In genomic region chr3:179432021-179432420, GRCh38 we compare ENCODE assay signal across 9 cellular contexts. TPM values are rescaled to one million over a fixed set of nuclear protein-coding genes. Genes with fewer than 3 reads are reported as not detected.
DNase-seq lines count a peak whose midpoint lies in the region; ATAC-seq and TF ChIP-seq lines count a peak whose summit lies in the region.
"Had no signal": no experiment of that assay in that cellular context is flagged by ENCODE, and none has a peak within 500 bp of the region (broad histone marks: within the 10 kb centered on the region; RNA-seq: fewer than 3 reads in every experiment).

No MANE protein-coding gene starts in this region.

- H3K4me3 ChIP-seq in GM08714 (ENCODE audit: low read length) (peak overlapping the region; percentile 17; the same call in 1 of the 2 replicates), MM.1S (ENCODE audit: low read length) (no peak overlapping the region), esophagus squamous epithelium (no peak overlapping the region)

- peak; percentile 18 for DNase-seq in MM.1S
- peak in 28 of 42 donors; percentile 5 to 63 (median 30) for DNase-seq in head of caudate nucleus
- DNase-seq in NCI-H2171 (lab: John Stamatoyannopoulos, UW), result no peak
- DNase-seq in stimulated activated naive CD4-positive, alpha-beta T cell (lab: John Stamatoyannopoulos, UW), result no peak
- no peak for DNase-seq in T-helper 2 cell
- no peak for DNase-seq in esophagus squamous epithelium (lab: John Stamatoyannopoulos, UW)
- DNase-seq: DMS79 treated with DMSO at 0.1 percent for 48 hours had no signal

- intact Hi-C loops in head of caudate nucleus (cut with DNase I) (no loop called here), esophagus squamous epithelium (cut with DNase I) (no loop called here)

- H3K27ac ChIP-seq in MM.1S (ENCODE audit: low read length) (no peak overlapping the region), esophagus squamous epithelium (peak overlapping the region in 2 of 4 donors; percentile 2 to 25)

- no peaks in the 10 kb centered on the region for H3K9me2 ChIP-seq in MM.1S (replicated peaks; ENCODE audit: insufficient read depth, low read length)

- no peak overlapping the region for H3K9ac ChIP-seq in MM.1S (ENCODE audit: low read length)

- no peaks in the 10 kb centered on the region for H3K27me3 ChIP-seq in MM.1S (replicated peaks; ENCODE audit: insufficient read depth, low read length)
- H3K27me3 ChIP-seq in esophagus squamous epithelium, result no peaks in the 10 kb centered on the region

- H3F3A ChIP-seq in MM.1S (ENCODE audit: insufficient read depth, low read length), result peaks cover 7% of the 10 kb centered on the region; the same call in 1 of the 2 replicates

- 39 to 69% methylated on average over 3 of the region's 3 CpGs for WGBS in esophagus squamous epithelium, 2 donors

- no peaks in the 10 kb centered on the region for H3K36me3 ChIP-seq in MM.1S (replicated peaks; ENCODE audit: insufficient read depth, low read length)
- H3K36me3 ChIP-seq in esophagus squamous epithelium, result no peaks in the 10 kb centered on the region

- H3K4me1 ChIP-seq in MM.1S (ENCODE audit: low read length), result peaks cover 9% of the 10 kb centered on the region
- H3K4me1 ChIP-seq in esophagus squamous epithelium, result peaks cover 0 to 74% (median 20%) of the 10 kb centered on the region in 3 donors

- TF ChIP-seq CTCF in MM.1S (IDR thresholded peaks at IDR 0.05; ENCODE audit: low read length), result no peak
- TF ChIP-seq CTCF in esophagus squamous epithelium (IDR thresholded peaks at IDR 0.05), result no peak

- peak; percentile 74 for ATAC-seq in GM21619 (IDR thresholded peaks at IDR 0.05; ENCODE audit: unreplicated experiment)

- no peak overlapping the region for H2AFZ ChIP-seq in MM.1S (ENCODE audit: low read length)

- H3K79me2 ChIP-seq in MM.1S (ENCODE audit: low read length), result no peaks in the 10 kb centered on the region

- H3K9me3 ChIP-seq in MM.1S (replicated peaks; ENCODE audit: insufficient read depth, low read length) (no peaks in the 10 kb centered on the region), esophagus squamous epithelium (no peaks in the 10 kb centered on the region)

- H4K20me1 ChIP-seq in MM.1S (ENCODE audit: insufficient read depth, low read length), result no peaks in the 10 kb centered on the region

- no peak for TF ChIP-seq POLR2A in esophagus squamous epithelium (IDR thresholded peaks at IDR 0.05)

- H3K4me2 ChIP-seq in MM.1S (ENCODE audit: low read depth, low read length), result peak overlapping the region; percentile 17; the same call in 1 of the 2 replicates

RNA-seq across cellular contexts. Expression of gene GNB4, which starts 19.2 kb away (rescaled TPM):
- 10 to 100 TPM; 10.4 to 30.3 (median 19.7) TPM for total RNA-seq in esophagus squamous epithelium

Comparison
In these comparisons a context has a peak if more than half of its experiments do, and no peak if none do; other contexts are left out.
1. DNase-seq: peak in MM.1S (single experiment) and head of caudate nucleus (28 of 42); none in NCI-H2171 (single experiment), stimulated activated naive CD4-positive, alpha-beta T cell (0 of 6), T-helper 2 cell (0 of 5) and esophagus squamous epithelium (single experiment).